Comparison of ENCODE assay signal across 14 cellular contexts in genomic region chr4:7640136-7640535, GRCh38.
DNase-seq lines count a peak whose midpoint lies in the region; ATAC-seq, FAIRE-seq and TF ChIP-seq lines count a peak whose summit lies in the region.
"Had no signal": no experiment of that assay in that cellular context is flagged by ENCODE, and none has a peak within 500 bp of the region (broad histone marks: within the 10 kb centered on the region; RNA-seq: fewer than 3 reads in every experiment).

No MANE protein-coding gene starts in this region.

- no peak for TF ChIP-seq POLR2A in heart left ventricle (IDR thresholded peaks at IDR 0.05)
- no peak for TF ChIP-seq POLR2A in K562 (conservative IDR thresholded peaks at IDR 0.05)
- no peak for TF ChIP-seq POLR2A in vagina (IDR thresholded peaks at IDR 0.05)

- H3K36me3 ChIP-seq in heart left ventricle: no peaks in the 10 kb centered on the region
- no peaks in the 10 kb centered on the region for H3K36me3 ChIP-seq in K562 (ENCODE audit: control insufficient read depth, insufficient read depth, low read length)
- no peaks in the 10 kb centered on the region for H3K36me3 ChIP-seq in kidney (ENCODE audit: control insufficient read depth in 1 of 2, insufficient read depth in 2 of 2, low read length in 2 of 2)
- no peaks in the 10 kb centered on the region for H3K36me3 ChIP-seq in PC-3 (ENCODE audit: low read depth, low read length)
- no peaks in the 10 kb centered on the region for H3K36me3 ChIP-seq in vagina

- TF ChIP-seq CTCF in heart left ventricle (IDR thresholded peaks at IDR 0.05) (no peak), K562 (IDR thresholded peaks at IDR 0.05 in 2 of 3, conservative IDR thresholded peaks at IDR 0.05 in 1 of 3; ENCODE audit: insufficient read depth in 2 of 3, low read depth in 1 of 3, low read length in 3 of 3) (no peak), kidney (IDR thresholded peaks at IDR 0.05; ENCODE audit: borderline replicate concordance, extremely low read depth, insufficient read depth) (no peak), PC-3 (conservative IDR thresholded peaks at IDR 0.05; ENCODE audit: low read depth, low read length) (no peak), vagina (IDR thresholded peaks at IDR 0.05) (no peak)

- no peaks in the 10 kb centered on the region for H3K9me2 ChIP-seq in PC-3 (replicated peaks; ENCODE audit: low read length)

- H3K27me3 ChIP-seq in heart left ventricle (peaks cover 0 to 10% (median 0%) of the 10 kb centered on the region in 9 donors), K562 (ENCODE audit: control insufficient read depth in 2 of 2, insufficient read depth in 2 of 2, low read length in 2 of 2) (peaks cover 0 to 17% of the 10 kb centered on the region in 2 experiments; a peak in 2 of 5 replicates), PC-3 (ENCODE audit: low read length) (no peaks in the 10 kb centered on the region), vagina (no peaks in the 10 kb centered on the region)

- no peak for TF ChIP-seq EP300 in K562 (IDR thresholded peaks at IDR 0.05; ENCODE audit: low read length)

- CTCF ChIA-PET in K562 (lab: Yijun Ruan, JAX; ENCODE audit: low intra/inter-chr PET ratio) (no interaction called here), PC-3 (lab: Charles Lee) (no interaction called here)

- ATAC-seq in Right ventricle myocardium inferior: no peak
- no peak for ATAC-seq in heart left ventricle
- no peak for ATAC-seq in K562
- ATAC-seq in PC-3: no peak
- no peak for ATAC-seq in T-helper 17 cell

- peak; percentile 5 for DNase-seq in Right ventricle myocardium inferior (ENCODE audit: missing footprints)
- DNase-seq in heart left ventricle: no peak
- no peak for DNase-seq in K562 (ENCODE audit: extremely low read depth in 1 of 4, low spot score in 3 of 4)
- DNase-seq in kidney: peak; percentile 9
- no peak for DNase-seq in PC-3
- no peak for DNase-seq in vagina (ENCODE audit: extremely low spot score in 2 of 2)
- no peak for DNase-seq in T-helper 17 cell
- DNase-seq: Caco-2; CD8-positive, alpha-beta memory T cell; DND-41; GDM1; H7 had no signal

- H4K20me1 ChIP-seq in K562 (replicated peaks; ENCODE audit: control insufficient read depth, insufficient read depth, low read length): no peaks in the 10 kb centered on the region; the same call in 1 of the 2 replicates
- no peaks in the 10 kb centered on the region for H4K20me1 ChIP-seq in PC-3 (ENCODE audit: low read length)

- H3K9ac ChIP-seq in K562 (ENCODE audit: insufficient read depth in 1 of 2, low read depth in 2 of 2, low read length in 2 of 2): no peak overlapping the region
- H3K9ac ChIP-seq in kidney (ENCODE audit: low read length in 2 of 2): no peak overlapping the region
- no peak overlapping the region for H3K9ac ChIP-seq in PC-3 (ENCODE audit: low read length)

- H3K9me3 ChIP-seq in heart left ventricle: peaks cover 0 to 10% (median 0%) of the 10 kb centered on the region in 12 donors
- H3K9me3 ChIP-seq in K562 (replicated peaks; ENCODE audit: control insufficient read depth, insufficient read depth, low read depth, low read length): no peaks in the 10 kb centered on the region; the same call in 1 of the 2 replicates
- H3K9me3 ChIP-seq in kidney (ENCODE audit: control insufficient read depth in 1 of 2, low read length in 2 of 2): no peaks in the 10 kb centered on the region
- no peaks in the 10 kb centered on the region for H3K9me3 ChIP-seq in PC-3 (ENCODE audit: low read length)
- H3K9me3 ChIP-seq in vagina: no peaks in the 10 kb centered on the region
- no peaks in the 10 kb centered on the region for H3K9me3 ChIP-seq in T-helper 17 cell (ENCODE audit: control insufficient read depth, low read length, poor library complexity, severe bottlenecking)

- H3K4me1 ChIP-seq in heart left ventricle (peaks cover 0 to 17% (median 0%) of the 10 kb centered on the region in 12 donors), K562 (replicated peaks in 1 of 2; ENCODE audit: control insufficient read depth in 2 of 2, insufficient read depth in 2 of 2, low read length in 2 of 2) (no peaks in the 10 kb centered on the region), kidney (ENCODE audit: control insufficient read depth in 1 of 2, insufficient read depth in 1 of 2, low read depth in 1 of 2, low read length in 2 of 2) (no peaks in the 10 kb centered on the region), PC-3 (ENCODE audit: insufficient read depth, low read length) (no peaks in the 10 kb centered on the region), vagina (no peaks in the 10 kb centered on the region)
- H3K4me1 ChIP-seq: Caco-2 had no signal

- no peaks in the 10 kb centered on the region for H3K4me1 Mint-ChIP-seq in T-helper 17 cell

- POLR2A ChIA-PET in K562 (lab: Yijun Ruan, JAX): no interaction called here
- POLR2A ChIA-PET in PC-3 (lab: Charles Lee; ENCODE audit: unreplicated experiment): no interaction called here

- BruUV-seq in K562 (replicated peaks; lab: Mats Ljungman, UMichigan) (no TSS peak), PC-3 (replicated peaks; lab: Mats Ljungman, UMichigan) (no TSS peak)

- H3K9me1 ChIP-seq in K562 (ENCODE audit: control insufficient read depth, insufficient read depth, low read length): no peaks in the 10 kb centered on the region

- H3K4me3 Mint-ChIP-seq in T-helper 17 cell: no peak overlapping the region

- H3K27ac Mint-ChIP-seq in T-helper 17 cell: no peak overlapping the region
- H3K27ac Mint-ChIP-seq: CD8-positive, alpha-beta memory T cell had no signal

- WGBS in heart left ventricle, 4 donors: 78 to 84% (median 80%) methylated on average over 6 of the region's 6 CpGs
- 6% methylated on average over 5 of the region's 6 CpGs for WGBS in K562 (ENCODE audit: insufficient coverage, low coverage, missing lambda C conversion rate)

- H3K4me2 ChIP-seq in K562 (ENCODE audit: insufficient read depth, low read length) (no peak overlapping the region), PC-3 (ENCODE audit: low read length) (no peak overlapping the region)

- in situ Hi-C loops in K562 (cut with MboI): no loop called here

- no peaks in the 10 kb centered on the region for H3F3A ChIP-seq in PC-3 (ENCODE audit: low read length, unreplicated experiment)

- no peak for TF ChIP-seq RAD21 in K562 (CRISPR knock-in tag; conservative IDR thresholded peaks at IDR 0.05 in 1 of 2, IDR thresholded peaks at IDR 0.05 in 1 of 2)

- H2AFZ ChIP-seq in K562 (ENCODE audit: low read depth, low read length): no peak overlapping the region
- H2AFZ ChIP-seq in PC-3 (ENCODE audit: low read length): no peak overlapping the region

- intact Hi-C loops in Right ventricle myocardium inferior (cut with DNase I): no loop called here
- intact Hi-C loops in heart left ventricle (cut with DNase I): no loop called here
- intact Hi-C loops in K562 (cut with micrococcal nuclease): no loop called here
- intact Hi-C loops in kidney (cut with DNase I): no loop called here
- intact Hi-C loops in PC-3 (cut with micrococcal nuclease): no loop called here
- intact Hi-C loops in vagina (cut with DNase I): no loop called here

- H3K27ac ChIP-seq in heart left ventricle (no peak overlapping the region), K562 (ENCODE audit: extremely low read depth, low read depth, low read length) (no peak overlapping the region), kidney (ENCODE audit: low read depth in 2 of 2, low read length in 2 of 2) (no peak overlapping the region), PC-3 (ENCODE audit: low read length) (no peak overlapping the region), vagina (no peak overlapping the region)
- H3K27ac ChIP-seq: 22Rv1 had no signal

- no peaks in the 10 kb centered on the region for H3K27me3 Mint-ChIP-seq in T-helper 17 cell

- no peak overlapping the region for H3K4me3 ChIP-seq in heart left ventricle
- no peak overlapping the region for H3K4me3 ChIP-seq in K562
- no peak overlapping the region for H3K4me3 ChIP-seq in kidney (ENCODE audit: low read length in 2 of 2)
- H3K4me3 ChIP-seq in PC-3 (ENCODE audit: low read length): no peak overlapping the region
- no peak overlapping the region for H3K4me3 ChIP-seq in vagina

- no peak for FAIRE-seq in K562 (lab: Jason Lieb, UNC)
- no peak for FAIRE-seq in kidney (lab: Jason Lieb, UNC)
- FAIRE-seq: GM18507 had no signal

- H3K79me2 ChIP-seq in K562 (ENCODE audit: control insufficient read depth, insufficient read depth, low read length) (no peaks in the 10 kb centered on the region), PC-3 (ENCODE audit: low read length) (no peaks in the 10 kb centered on the region)

- H3K36me3 Mint-ChIP-seq in T-helper 17 cell (ENCODE audit: low read depth): peaks cover 3% of the 10 kb centered on the region

TF ChIP-seq in K562, 482 proteins besides CTCF, POLR2A, EP300 and RAD21 (continues in another document):
- TF ChIP-seq, protein P1, sequence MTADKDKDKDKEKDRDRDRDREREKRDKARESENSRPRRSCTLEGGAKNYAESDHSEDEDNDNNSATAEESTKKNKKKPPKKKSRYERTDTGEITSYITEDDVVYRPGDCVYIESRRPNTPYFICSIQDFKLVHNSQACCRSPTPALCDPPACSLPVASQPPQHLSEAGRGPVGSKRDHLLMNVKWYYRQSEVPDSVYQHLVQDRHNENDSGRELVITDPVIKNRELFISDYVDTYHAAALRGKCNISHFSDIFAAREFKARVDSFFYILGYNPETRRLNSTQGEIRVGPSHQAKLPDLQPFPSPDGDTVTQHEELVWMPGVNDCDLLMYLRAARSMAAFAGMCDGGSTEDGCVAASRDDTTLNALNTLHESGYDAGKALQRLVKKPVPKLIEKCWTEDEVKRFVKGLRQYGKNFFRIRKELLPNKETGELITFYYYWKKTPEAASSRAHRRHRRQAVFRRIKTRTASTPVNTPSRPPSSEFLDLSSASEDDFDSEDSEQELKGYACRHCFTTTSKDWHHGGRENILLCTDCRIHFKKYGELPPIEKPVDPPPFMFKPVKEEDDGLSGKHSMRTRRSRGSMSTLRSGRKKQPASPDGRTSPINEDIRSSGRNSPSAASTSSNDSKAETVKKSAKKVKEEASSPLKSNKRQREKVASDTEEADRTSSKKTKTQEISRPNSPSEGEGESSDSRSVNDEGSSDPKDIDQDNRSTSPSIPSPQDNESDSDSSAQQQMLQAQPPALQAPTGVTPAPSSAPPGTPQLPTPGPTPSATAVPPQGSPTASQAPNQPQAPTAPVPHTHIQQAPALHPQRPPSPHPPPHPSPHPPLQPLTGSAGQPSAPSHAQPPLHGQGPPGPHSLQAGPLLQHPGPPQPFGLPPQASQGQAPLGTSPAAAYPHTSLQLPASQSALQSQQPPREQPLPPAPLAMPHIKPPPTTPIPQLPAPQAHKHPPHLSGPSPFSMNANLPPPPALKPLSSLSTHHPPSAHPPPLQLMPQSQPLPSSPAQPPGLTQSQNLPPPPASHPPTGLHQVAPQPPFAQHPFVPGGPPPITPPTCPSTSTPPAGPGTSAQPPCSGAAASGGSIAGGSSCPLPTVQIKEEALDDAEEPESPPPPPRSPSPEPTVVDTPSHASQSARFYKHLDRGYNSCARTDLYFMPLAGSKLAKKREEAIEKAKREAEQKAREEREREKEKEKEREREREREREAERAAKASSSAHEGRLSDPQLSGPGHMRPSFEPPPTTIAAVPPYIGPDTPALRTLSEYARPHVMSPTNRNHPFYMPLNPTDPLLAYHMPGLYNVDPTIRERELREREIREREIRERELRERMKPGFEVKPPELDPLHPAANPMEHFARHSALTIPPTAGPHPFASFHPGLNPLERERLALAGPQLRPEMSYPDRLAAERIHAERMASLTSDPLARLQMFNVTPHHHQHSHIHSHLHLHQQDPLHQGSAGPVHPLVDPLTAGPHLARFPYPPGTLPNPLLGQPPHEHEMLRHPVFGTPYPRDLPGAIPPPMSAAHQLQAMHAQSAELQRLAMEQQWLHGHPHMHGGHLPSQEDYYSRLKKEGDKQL (CRISPR knock-in tag; IDR thresholded peaks at IDR 0.05; ENCODE audit: borderline replicate concordance): no peak

Comparison
In these comparisons a context has a peak if more than half of its experiments do, and no peak if none do; other contexts are left out.
1. DNase-seq: peak in Right ventricle myocardium inferior (single experiment) and kidney (single experiment); none in heart left ventricle (0 of 5), K562 (0 of 4), PC-3 (single experiment), vagina (0 of 2) and T-helper 17 cell (0 of 3).